11 cellular contexts compared by ENCODE assay signal in the genomic region with DNA sequence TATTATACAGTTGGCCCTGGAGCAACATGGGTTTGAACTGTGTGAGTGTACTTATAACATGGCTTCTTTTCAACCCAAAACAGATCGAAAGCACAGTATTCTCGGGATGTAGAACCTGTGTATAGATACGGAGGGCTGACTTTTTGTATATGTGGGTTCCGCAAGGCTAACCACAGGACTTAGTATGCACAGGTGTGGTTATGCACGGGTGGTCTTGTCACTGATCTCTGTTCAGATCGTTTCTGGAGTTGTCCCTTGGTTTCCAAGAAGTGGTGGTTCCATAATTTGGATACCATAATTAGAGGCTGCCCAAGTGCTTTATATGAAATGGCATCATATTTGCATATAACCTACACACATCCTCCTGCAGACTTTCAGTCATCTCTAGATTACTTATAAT. TPM values are rescaled to one million over a fixed set of nuclear protein-coding genes. Genes with fewer than 3 reads are reported as not detected.
DNase-seq lines count a peak whose midpoint lies in the region; ATAC-seq and TF ChIP-seq lines count a peak whose summit lies in the region.
"Had no signal": no experiment of that assay in that cellular context is flagged by ENCODE, and none has a peak within 500 bp of the region (broad histone marks: within the 10 kb centered on the region; RNA-seq: fewer than 3 reads in every experiment).

No MANE protein-coding gene starts in this region.

- intact Hi-C loops in upper lobe of right lung (cut with DNase I) = no loop called here
- intact Hi-C loops in transverse colon (cut with DNase I; ENCODE audit: low total_unique reads) = no loop called here

- no peak for DNase-seq in T-helper 2 cell treated with Interferon-gamma antibody and Interleukin-4, amounts not matched to agents 5 μg/mL and 100 μg/mL, for 36 hours (ENCODE audit: low spot score)
- no peak for DNase-seq in T-helper 2 cell
- DNase-seq in germinal center (ENCODE audit: low spot score) = peak; percentile 72
- no peak for DNase-seq in NCI-H69 (lab: John Stamatoyannopoulos, UW)
- no peak for DNase-seq in upper lobe of right lung
- DNase-seq in transverse colon = no peak
- DNase-seq: 8988T, NCI-H2171 treated with DMSO at 0.1 percent for 48 hours had no signal

- H3K27ac Mint-ChIP-seq in T-helper 2 cell treated with Interferon-gamma antibody and Interleukin-4, amounts not matched to agents 5 μg/mL and 100 μg/mL, for 36 hours = peak overlapping the region; percentile 1

- peak overlapping the region; percentile 25 for H3K4me3 Mint-ChIP-seq in T-helper 2 cell treated with Interferon-gamma antibody and Interleukin-4, amounts not matched to agents 5 μg/mL and 100 μg/mL, for 36 hours

- WGBS in transverse colon (ENCODE audit: low coverage in 1 of 2), 2 donors = 17 to 75% methylated on average over 1 to 6 of the region's 6 CpGs

- H3K4me3 ChIP-seq in upper lobe of right lung = no peak overlapping the region
- H3K4me3 ChIP-seq in transverse colon = no peak overlapping the region

- peaks cover 9% of the 10 kb centered on the region for H3K9me3 Mint-ChIP-seq in T-helper 2 cell treated with Interferon-gamma antibody and Interleukin-4, amounts not matched to agents 5 μg/mL and 100 μg/mL, for 36 hours

- no peaks in the 10 kb centered on the region for H3K9me3 ChIP-seq in upper lobe of right lung
- peaks cover 0 to 4% of the 10 kb centered on the region in 2 donors for H3K9me3 ChIP-seq in transverse colon

- H3K27ac ChIP-seq in upper lobe of right lung = no peak overlapping the region
- H3K27ac ChIP-seq in transverse colon = peak overlapping the region in 1 of 4 donors; percentile 13

- no peaks in the 10 kb centered on the region for H3K27me3 Mint-ChIP-seq in T-helper 2 cell treated with Interferon-gamma antibody and Interleukin-4, amounts not matched to agents 5 μg/mL and 100 μg/mL, for 36 hours (ENCODE audit: low read depth)

- peaks cover 27% of the 10 kb centered on the region for H3K36me3 Mint-ChIP-seq in T-helper 2 cell treated with Interferon-gamma antibody and Interleukin-4, amounts not matched to agents 5 μg/mL and 100 μg/mL, for 36 hours (ENCODE audit: low read depth)

- in situ Hi-C loops in transverse colon (cut with MboI; ENCODE audit: low pct_ligation_motif_present in 1 of 4, low pct_unique_long_range_greater_than_20kb in 1 of 4, low sequenced_read_pairs in 3 of 4) = no loop called here

- H3K36me3 ChIP-seq in upper lobe of right lung (peaks cover 27% of the 10 kb centered on the region), transverse colon (peaks cover 0 to 29% (median 9%) of the 10 kb centered on the region in 4 donors)

- TF ChIP-seq CTCF in upper lobe of right lung (IDR thresholded peaks at IDR 0.05) (no peak), transverse colon (IDR thresholded peaks at IDR 0.05) (no peak)

- peaks cover 28% of the 10 kb centered on the region for H3K4me1 Mint-ChIP-seq in T-helper 2 cell treated with Interferon-gamma antibody and Interleukin-4, amounts not matched to agents 5 μg/mL and 100 μg/mL, for 36 hours (ENCODE audit: low read depth)

- no peaks in the 10 kb centered on the region for H3K4me1 ChIP-seq in upper lobe of right lung
- peaks cover 0 to 9% (median 0%) of the 10 kb centered on the region in 4 donors for H3K4me1 ChIP-seq in transverse colon

- H3K27me3 ChIP-seq in upper lobe of right lung (no peaks in the 10 kb centered on the region), transverse colon (no peaks in the 10 kb centered on the region)

- TF ChIP-seq EP300 in transverse colon (IDR thresholded peaks at IDR 0.05; ENCODE audit: low read depth) = no peak

- no peak for TF ChIP-seq POLR2A in transverse colon (IDR thresholded peaks at IDR 0.05)

- ATAC-seq in GM21576 (IDR thresholded peaks at IDR 0.05; ENCODE audit: unreplicated experiment) (peak; percentile 47), HG03378 (IDR thresholded peaks at IDR 0.05; ENCODE audit: unreplicated experiment) (peak; percentile 43), upper lobe of right lung (no peak)

RNA-seq across cellular contexts. Expression of a gene that starts 10.9 kb away (rescaled TPM):
- total RNA-seq in upper lobe of right lung (0.81 TPM), transverse colon (1 to 10 TPM in 2 of 4 donors, not detected in 2; 2.0 to 7.3 TPM)
- total RNA-seq: HT1080 had no signal

RNA-seq across cellular contexts. Expression of a gene that starts 51.7 kb away (rescaled TPM):
- total RNA-seq in upper lobe of right lung = 55.2 TPM
- 10 to 100 TPM; 23.1 to 43.0 (median 28.8) TPM for total RNA-seq in transverse colon
